In genomic region chr5:95621839-95622629, GRCh38 we compare ENCODE assay signal across 9 cellular contexts. TPM values are rescaled to one million over a fixed set of nuclear protein-coding genes. Genes with fewer than 3 reads are reported as not detected.
DNase-seq lines count a peak whose midpoint lies in the region; ATAC-seq and TF ChIP-seq lines count a peak whose summit lies in the region.
"Had no signal": no experiment of that assay in that cellular context is flagged by ENCODE, and none has a peak within 500 bp of the region (broad histone marks: within the 10 kb centered on the region; RNA-seq: fewer than 3 reads in every experiment).

No MANE protein-coding gene starts in this region.

- peaks cover 49 to 65% (median 63%) of the 10 kb centered on the region in 3 donors for H3K4me1 Mint-ChIP-seq in T-cell
- peaks cover 6% of the 10 kb centered on the region for H3K4me1 Mint-ChIP-seq in MCF 10A (ENCODE audit: insufficient read depth, unreplicated experiment)

- TF ChIP-seq CTCF in psoas muscle (IDR thresholded peaks at IDR 0.05) (no peak), MCF 10A (IDR thresholded peaks at IDR 0.05; ENCODE audit: unreplicated experiment) (no peak), lower leg skin (IDR thresholded peaks at IDR 0.05) (no peak)

- no peak for TF ChIP-seq POLR2A in lower leg skin (IDR thresholded peaks at IDR 0.05)

- H3K4me1 ChIP-seq in endocrine pancreas (ENCODE audit: control insufficient read depth, insufficient read depth, low read length) (peaks cover 12% of the 10 kb centered on the region), psoas muscle (peaks cover 12% of the 10 kb centered on the region)

- H3K36me3 ChIP-seq in endocrine pancreas (ENCODE audit: control insufficient read depth, insufficient read depth, low read length) (no peaks in the 10 kb centered on the region), psoas muscle (ENCODE audit: insufficient read depth in 1 of 2, low read depth in 1 of 2) (no peaks in the 10 kb centered on the region)
- H3K36me3 ChIP-seq: neutrophil had no signal

- peak overlapping the region; percentile 1 for H3K9ac ChIP-seq in endocrine pancreas (ENCODE audit: control insufficient read depth, insufficient read depth, low read length)

- H3K4me3 Mint-ChIP-seq in T-cell, result peak overlapping the region; percentile 80 to 84 (median 83)
- no peak overlapping the region for H3K4me3 Mint-ChIP-seq in MCF 10A (ENCODE audit: unreplicated experiment)

- no peak overlapping the region for H3K27ac ChIP-seq in psoas muscle
- H3K27ac ChIP-seq: neutrophil had no signal

- CTCF ChIA-PET in T-cell (lab: Charles Lee) (interaction anchor here (0.6 to 2.6 kb wide), 13 partner anchors 9 to 665 kb away, joined by 3 to 32 read pairs (median 4); partner anchors contain the start of gene RFESD (in 2 of the 2)), MCF 10A (lab: Yijun Ruan, JAX) (interaction anchor here (0.6 to 1.0 kb wide), 4 partner anchors 9 to 105 kb away, joined by 3 to 4 read pairs (median 4); no protein-coding TSS in a partner anchor)

- ATAC-seq in T-cell (replicated peaks in 1 of 4) (peak; percentile 26 to 80 (median 40)), psoas muscle (no peak)

- H3K27me3 Mint-ChIP-seq in T-cell (no peaks in the 10 kb centered on the region), MCF 10A (ENCODE audit: insufficient read depth, unreplicated experiment) (no peaks in the 10 kb centered on the region)

- H3K27ac Mint-ChIP-seq in T-cell, result peak overlapping the region; percentile 85 to 93
- no peak overlapping the region for H3K27ac Mint-ChIP-seq in MCF 10A (ENCODE audit: low read depth, unreplicated experiment)

- H3K9me3 Mint-ChIP-seq in T-cell (no peaks in the 10 kb centered on the region), MCF 10A (ENCODE audit: unreplicated experiment) (no peaks in the 10 kb centered on the region)

- DNase-seq in NCI-H2171 treated with DMSO at 0.1 percent for 48 hours (lab: John Stamatoyannopoulos, UW) (peak; percentile 1), NCI-H2171 (lab: John Stamatoyannopoulos, UW) (no peak), T-cell (peak in 31 of 34 experiments; percentile 8 to 59 (median 33)), psoas muscle (no peak), mucosa of gallbladder (ENCODE audit: low spot score) (no peak), MCF 10A (ENCODE audit: unreplicated experiment) (no peak), lower leg skin (ENCODE audit: low spot score in 2 of 2) (no peak)

- H3K4me3 ChIP-seq in endocrine pancreas (ENCODE audit: control insufficient read depth, insufficient read depth, low read length) (peak overlapping the region; percentile 68), psoas muscle (peak overlapping the region; percentile 72), lower leg skin (ENCODE audit: low read depth, poor library complexity, severe bottlenecking) (no peak overlapping the region)

- POLR2A ChIA-PET in T-cell (lab: Charles Lee) (interaction anchor here (0.5 to 2.4 kb wide), 7 partner anchors 10 to 1095 kb away, joined by 3 to 17 read pairs (median 5); partner anchors contain the start of gene RFESD (in 1 of the 2)), MCF 10A (lab: Yijun Ruan, JAX) (interaction anchor here (0.8 to 1.1 kb wide), 2 partner anchors 9 to 25 kb away, joined by 3 to 4 read pairs; no protein-coding TSS in a partner anchor)

- H3K9me3 ChIP-seq in endocrine pancreas (ENCODE audit: control insufficient read depth, low read length), result no peaks in the 10 kb centered on the region
- H3K9me3 ChIP-seq in psoas muscle, result no peaks in the 10 kb centered on the region
- H3K9me3 ChIP-seq: neutrophil had no signal

- WGBS in psoas muscle, 3 donors, result 65 to 75% (median 74%) methylated on average over 8 of the region's 8 CpGs
- 68 to 70% methylated on average over 8 of the region's 8 CpGs for WGBS in lower leg skin, 2 donors

- no TSS peak for BruUV-seq in MCF 10A (replicated peaks; lab: Mats Ljungman, UMichigan)

- no peaks in the 10 kb centered on the region for H3K36me3 Mint-ChIP-seq in T-cell
- no peaks in the 10 kb centered on the region for H3K36me3 Mint-ChIP-seq in MCF 10A (ENCODE audit: insufficient read depth, unreplicated experiment)

- intact Hi-C loops in psoas muscle (cut with DNase I) (no loop called here), MCF 10A (cut with micrococcal nuclease) (no loop called here), lower leg skin (cut with DNase I; ENCODE audit: low total_unique reads) (no loop called here)

- no peaks in the 10 kb centered on the region for H3K27me3 ChIP-seq in endocrine pancreas (ENCODE audit: control insufficient read depth, insufficient read depth, low read length)
- no peaks in the 10 kb centered on the region for H3K27me3 ChIP-seq in psoas muscle (ENCODE audit: insufficient read depth in 3 of 3, low read length in 2 of 3)

RNA-seq across cellular contexts. Expression of gene GPR150, which starts 2.1 kb away (rescaled TPM):
- total RNA-seq in T-cell, result 1 to 10 TPM; 1.2 to 2.2 (median 1.6) TPM
- total RNA-seq in psoas muscle, result under 1 TPM in 2 of 4 donors, not detected in 2; 0.10 to 0.29 TPM
- under 1 TPM; 0.18 to 0.64 (median 0.35) TPM for polyA plus RNA-seq in psoas muscle
- total RNA-seq in mucosa of gallbladder, result not detected
- total RNA-seq in MCF 10A (2022), result not detected in 2 replicates
- 1 to 10 TPM in 1 of 4 donors, under 1 TPM in 3; 0.25 to 1.6 (median 0.56) TPM for total RNA-seq in lower leg skin

RNA-seq across cellular contexts. Expression of gene RFESD, which starts 24.5 kb away (rescaled TPM):
- total RNA-seq in T-cell (1 to 10 TPM; 4.2 to 8.3 (median 5.6) TPM), psoas muscle (1 to 10 TPM; 3.2 to 3.9 (median 3.7) TPM), mucosa of gallbladder (1.3 TPM), MCF 10A (2022) (4.2 and 5.9 TPM in 2 replicates), lower leg skin (1 to 10 TPM; 2.4 to 9.8 (median 6.2) TPM)
- polyA plus RNA-seq in psoas muscle, result 1 to 10 TPM; 4.0 to 6.0 (median 4.7) TPM

Comparison
In these comparisons a context has a peak if more than half of its experiments do, and no peak if none do; other contexts are left out.
1. DNase-seq: peak in NCI-H2171 treated with DMSO at 0.1 percent for 48 hours (single experiment) and T-cell (31 of 34); none in NCI-H2171 (single experiment), psoas muscle (0 of 2), mucosa of gallbladder (single experiment), MCF 10A (single experiment) and lower leg skin (0 of 2).
2. ATAC-seq: peak in T-cell (4 of 4); none in psoas muscle (0 of 4).